Comparison of ENCODE assay signal across 16 cellular contexts in the genomic region with DNA sequence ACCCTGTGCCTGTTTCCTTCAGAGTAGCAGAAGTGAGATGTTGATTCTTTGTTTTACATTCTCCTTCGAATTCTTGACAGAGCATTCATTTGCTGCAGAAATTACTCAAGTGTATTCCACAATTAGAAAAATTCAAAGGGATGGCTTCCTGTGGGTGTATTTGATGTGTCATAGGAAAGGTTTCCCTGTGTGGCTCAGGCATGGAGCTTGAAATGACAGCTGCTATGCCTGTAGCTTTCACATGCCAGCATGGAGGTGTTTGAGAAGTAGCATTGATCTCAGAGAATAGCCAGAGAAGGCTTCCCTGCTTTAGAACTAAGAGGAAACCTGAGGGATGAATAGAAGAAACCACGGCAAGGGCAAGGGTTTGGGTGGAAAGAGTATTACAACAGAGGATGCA.
"Had no signal": no experiment of that assay in that cellular context is flagged by ENCODE, and none has a peak within 500 bp of the region (broad histone marks: within the 10 kb centered on the region; RNA-seq: fewer than 3 reads in every experiment).

No MANE protein-coding gene starts in this region.

- H3K36me3 ChIP-seq: brain microvascular endothelial cell had no signal

- H3K36me3 Mint-ChIP-seq: activated naive CD4-positive, alpha-beta T cell treated with anti-CD3 and anti-CD28 coated beads, Interleukin-2, amount 50 U/mL, for 24 hours; natural killer cell had no signal

- H3K27ac Mint-ChIP-seq: activated naive CD4-positive, alpha-beta T cell treated with anti-CD3 and anti-CD28 coated beads, Interleukin-2, amount 50 U/mL, for 24 hours; natural killer cell; T-helper 1 cell treated with Interleukin-12 subunit alpha and Interleukin-12 subunit beta and Interleukin-4 antibody, amounts not matched to agents 30 μg/mL and 1 μg/mL, for 36 hours had no signal

- H3K27me3 Mint-ChIP-seq: activated naive CD4-positive, alpha-beta T cell treated with anti-CD3 and anti-CD28 coated beads, Interleukin-2, amount 50 U/mL, for 24 hours; stimulated activated naive CD8-positive, alpha-beta T cell treated with anti-CD3 and anti-CD28 coated beads, Interleukin-15, amount 100 ng/mL, for 72 hours had no signal

- H3K4me1 Mint-ChIP-seq: activated naive CD4-positive, alpha-beta T cell treated with anti-CD3 and anti-CD28 coated beads, Interleukin-2, amount 50 U/mL, for 24 hours; natural killer cell; stimulated activated naive CD8-positive, alpha-beta T cell treated with anti-CD3 and anti-CD28 coated beads, Interleukin-15, amount 100 ng/mL, for 72 hours had no signal

- ATAC-seq: left colon; natural killer cell; stimulated activated naive CD8-positive, alpha-beta T cell treated with anti-CD3 and anti-CD28 coated beads, Interleukin-15, amount 100 ng/mL, for 72 hours had no signal

- H3K4me1 ChIP-seq: testis had no signal

- H3K27me3 ChIP-seq: brain microvascular endothelial cell, testis had no signal

- H3K4me3 Mint-ChIP-seq: activated naive CD4-positive, alpha-beta T cell treated with anti-CD3 and anti-CD28 coated beads, Interleukin-2, amount 50 U/mL, for 24 hours; natural killer cell; stimulated activated naive CD8-positive, alpha-beta T cell treated with anti-CD3 and anti-CD28 coated beads, Interleukin-15, amount 100 ng/mL, for 72 hours; T-helper 1 cell treated with Interleukin-12 subunit alpha and Interleukin-12 subunit beta and Interleukin-4 antibody, amounts not matched to agents 30 μg/mL and 1 μg/mL, for 36 hours had no signal

- H3K9me3 Mint-ChIP-seq: stimulated activated naive CD8-positive, alpha-beta T cell treated with anti-CD3 and anti-CD28 coated beads, Interleukin-15, amount 100 ng/mL, for 72 hours; T-helper 1 cell treated with Interleukin-12 subunit alpha and Interleukin-12 subunit beta and Interleukin-4 antibody, amounts not matched to agents 30 μg/mL and 1 μg/mL, for 36 hours had no signal

- H3K27ac ChIP-seq: brain microvascular endothelial cell, testis had no signal

- H3K9me3 ChIP-seq: testis had no signal

- DNase-seq: activated CD4-positive, alpha-beta T cell treated with anti-CD3 and anti-CD28 coated beads, Interleukin-2, amount 50 U/mL, for 1 hour; activated T-cell treated with anti-CD3 and anti-CD28 coated beads, Interleukin-2, amount 50 U/mL, for 1 hour; amniotic stem cell; brain microvascular endothelial cell; cerebellar nuclear complex; dermis blood vessel endothelial cell; erythroblast; left colon; natural killer cell; retina; stimulated activated CD4-positive, alpha-beta T cell treated with anti-CD3 and anti-CD28 coated beads, Interleukin-4, amount 100 ng/mL, for 4 hours; stimulated activated naive CD8-positive, alpha-beta T cell treated with anti-CD3 and anti-CD28 coated beads, Interleukin-15, amount 100 ng/mL, for 72 hours; testis had no signal

- H3K4me3 ChIP-seq: lung, testis had no signal
